ENCODE assay signal across 8 cellular contexts in the genomic region with DNA sequence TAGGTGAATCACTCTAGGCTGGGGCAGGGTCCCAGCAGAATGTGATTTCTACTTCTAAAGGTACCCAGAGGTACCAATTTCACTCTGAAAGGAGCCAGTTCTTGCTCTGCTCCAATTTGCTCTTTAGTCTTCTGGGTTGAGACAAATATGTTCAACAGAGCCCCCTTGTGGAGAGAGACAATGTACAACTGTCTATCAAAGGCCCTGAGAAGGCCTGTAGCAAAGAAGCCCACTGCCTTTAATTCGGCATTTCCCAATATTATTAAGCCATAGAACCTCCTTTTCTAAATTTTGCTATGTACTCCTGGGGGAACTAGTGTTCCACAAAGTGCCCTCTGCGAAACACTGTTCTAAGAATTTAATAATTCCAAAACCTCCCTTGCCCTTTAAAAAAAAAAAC.
A peak's percentile ranks its signal among the peaks of the same experiment; 100 is the strongest.
DNase-seq lines count a peak whose midpoint lies in the region; ATAC-seq and TF ChIP-seq lines count a peak whose summit lies in the region.

No MANE protein-coding gene starts in this region.

- ATAC-seq in HG03342 (IDR thresholded peaks at IDR 0.05; ENCODE audit: unreplicated experiment) (no peak), HG03439 (IDR thresholded peaks at IDR 0.05; ENCODE audit: unreplicated experiment) (no peak)

- TF ChIP-seq CTCF in cardiac fibroblast (IDR thresholded peaks at IDR 0.05; ENCODE audit: low read depth, low read length) (peak; percentile 23), retinal pigment epithelial cell (conservative IDR thresholded peaks at IDR 0.05; ENCODE audit: low read depth, low read length) (peak; percentile 23)

- H3K4me3 ChIP-seq in cardiac fibroblast (replicated peaks in 1 of 2; ENCODE audit: low read depth in 2 of 2, low read length in 2 of 2) (no peak overlapping the region), retinal pigment epithelial cell (ENCODE audit: low read length) (no peak overlapping the region)

- DNase-seq in NCI-H2196 (lab: John Stamatoyannopoulos, UW; ENCODE audit: unreplicated experiment): peak; percentile 42
- DNase-seq in NCI-H2196 treated with DMSO at 0.1 percent for 48 hours (lab: John Stamatoyannopoulos, UW; ENCODE audit: unreplicated experiment): no peak
- DNase-seq in MV-4-11 (lab: John Stamatoyannopoulos, UW): peak; percentile 4
- DNase-seq in cardiac fibroblast (ENCODE audit: low read depth in 2 of 2): peak; percentile 54 to 62
- DNase-seq in retinal pigment epithelial cell (ENCODE audit: low read depth): no peak
- no peak for DNase-seq in Ammon's horn (ENCODE audit: low spot score)

Comparison
In these comparisons a context has a peak if more than half of its experiments do, and no peak if none do; other contexts are left out.
1. DNase-seq: peak in NCI-H2196 (single experiment), MV-4-11 (single experiment) and cardiac fibroblast (2 of 2); none in NCI-H2196 treated with DMSO at 0.1 percent for 48 hours (single experiment), retinal pigment epithelial cell (single experiment) and Ammon's horn (single experiment).